ENCODE assay signal across 8 cellular contexts in genomic region chr1:16513412-16514106, GRCh38. TPM values are rescaled to one million over a fixed set of nuclear protein-coding genes. Genes with fewer than 3 reads are reported as not detected.
DNase-seq lines count a peak whose midpoint lies in the region; ATAC-seq and TF ChIP-seq lines count a peak whose summit lies in the region.
"Not testable (repeated sequence)": the region's sequence is repeated elsewhere in the genome, so short reads cannot be mapped to it uniquely, and the experiment has no call there.

No MANE protein-coding gene starts in this region.

- CTCF ChIA-PET in activated CD8-positive, alpha-beta T cell treated with anti-CD3 and anti-CD28 coated beads, Interleukin-2, amount 10 ng/mL, durations not matched to agents 7 days and 5 days (lab: Charles Lee), result not testable (repeated sequence)

- H3K9me3 ChIP-seq in HUES6 (ENCODE audit: control insufficient read depth, insufficient read depth, low read depth, low read length), result not testable (repeated sequence)

- H3K4me3 ChIP-seq in HUES6 (ENCODE audit: low read depth, low read length), result peak overlapping the region; percentile 36; the same call in 1 of the 2 replicates

- not testable (repeated sequence) for H3K27me3 ChIP-seq in HUES6 (ENCODE audit: control insufficient read depth, insufficient read depth, low read length)

- ATAC-seq in GM21529 (IDR thresholded peaks at IDR 0.05; ENCODE audit: unreplicated experiment), result peak; percentile 94
- peak; percentile 97 for ATAC-seq in activated CD8-positive, alpha-beta T cell treated with anti-CD3 and anti-CD28 coated beads, Interleukin-2, amount 10 ng/mL, durations not matched to agents 7 days and 5 days

- not testable (repeated sequence) for H3K4me1 Mint-ChIP-seq in activated CD8-positive, alpha-beta T cell treated with anti-CD3 and anti-CD28 coated beads, Interleukin-2, amount 10 ng/mL, durations not matched to agents 7 days and 5 days (ENCODE audit: low read depth); endothelial cell (ENCODE audit: unreplicated experiment)

- not testable (repeated sequence) for H3K4me1 ChIP-seq in HUES6 (ENCODE audit: control insufficient read depth, insufficient read depth, low read length)

- not testable (repeated sequence) for H3K27ac ChIP-seq in HUES6 (ENCODE audit: low read depth, low read length)

- POLR2A ChIA-PET in activated CD8-positive, alpha-beta T cell treated with anti-CD3 and anti-CD28 coated beads, Interleukin-2, amount 10 ng/mL, durations not matched to agents 7 days and 5 days (lab: Charles Lee), result interaction anchor here (0.6 to 1.6 kb wide), 22 partner anchors 8 to 541 kb away, joined by 3 to 14 read pairs (median 3); partner anchors contain the start of genes NBPF1 and NECAP2

- TF ChIP-seq CTCF in endothelial cell (IDR thresholded peaks at IDR 0.05; ENCODE audit: unreplicated experiment), result not testable (repeated sequence)

- H3K27ac Mint-ChIP-seq in activated CD8-positive, alpha-beta T cell treated with anti-CD3 and anti-CD28 coated beads, Interleukin-2, amount 10 ng/mL, durations not matched to agents 7 days and 5 days; endothelial cell (ENCODE audit: unreplicated experiment): not testable (repeated sequence)

- not testable (repeated sequence) for H3K4me3 Mint-ChIP-seq in activated CD8-positive, alpha-beta T cell treated with anti-CD3 and anti-CD28 coated beads, Interleukin-2, amount 10 ng/mL, durations not matched to agents 7 days and 5 days; endothelial cell (ENCODE audit: unreplicated experiment)

- H3K36me3 Mint-ChIP-seq in activated CD8-positive, alpha-beta T cell treated with anti-CD3 and anti-CD28 coated beads, Interleukin-2, amount 10 ng/mL, durations not matched to agents 7 days and 5 days (ENCODE audit: low read depth); endothelial cell (ENCODE audit: low read depth, unreplicated experiment): not testable (repeated sequence)

- H3K36me3 ChIP-seq in HUES6 (ENCODE audit: control insufficient read depth, insufficient read depth, low read length), result not testable (repeated sequence)

- DNase-seq in DMS79 treated with DMSO at 0.1 percent for 48 hours (lab: John Stamatoyannopoulos, UW) (peak; percentile 95), NOMO-1 (lab: John Stamatoyannopoulos, UW; ENCODE audit: unreplicated experiment in 2 of 2) (peak; percentile 32 to 88), endothelial cell (ENCODE audit: low spot score) (peak; percentile 35), middle frontal gyrus (ENCODE audit: extremely low spot score, low spot score) (peak; percentile 16)
- DNase-seq in activated CD8-positive, alpha-beta T cell treated with anti-CD3 and anti-CD28 coated beads, Interleukin-2, amount 10 ng/mL, durations not matched to agents 7 days and 5 days, result peak; percentile 75
- peak; percentile 53 to 57 for DNase-seq in stimulated activated CD8-positive, alpha-beta memory T cell treated with anti-CD3 and anti-CD28 coated beads, Interleukin-7, amount 100 ng/mL, for 48 hours (ENCODE audit: extremely low read depth in 1 of 2, low read depth in 1 of 2)

- peak overlapping the region; percentile 33 for H3K9ac ChIP-seq in HUES6 (ENCODE audit: low read length)

- not testable (repeated sequence) for H3K9me3 Mint-ChIP-seq in activated CD8-positive, alpha-beta T cell treated with anti-CD3 and anti-CD28 coated beads, Interleukin-2, amount 10 ng/mL, durations not matched to agents 7 days and 5 days (ENCODE audit: insufficient read depth); endothelial cell (ENCODE audit: unreplicated experiment)

- H3K27me3 Mint-ChIP-seq in activated CD8-positive, alpha-beta T cell treated with anti-CD3 and anti-CD28 coated beads, Interleukin-2, amount 10 ng/mL, durations not matched to agents 7 days and 5 days (ENCODE audit: low read depth), result peaks cover 12% of the 10 kb centered on the region
- H3K27me3 Mint-ChIP-seq in endothelial cell (ENCODE audit: unreplicated experiment), result not testable (repeated sequence)

RNA-seq across cellular contexts. Expression of gene RNU1-1, which starts 0.5 kb away (rescaled TPM):
- 1,000 to 10,000 TPM; 1,730 to 2,232 TPM for total RNA-seq in activated CD8-positive, alpha-beta T cell treated with anti-CD3 and anti-CD28 coated beads, Interleukin-2, amount 10 ng/mL, durations not matched to agents 7 days and 5 days
- 3,428 TPM for total RNA-seq in endothelial cell (ENCODE audit: unreplicated experiment)

Comparison
In these comparisons a context has a peak if more than half of its experiments do, and no peak if none do; other contexts are left out.
1. DNase-seq: peak in every context shown above with its lines; median percentile 95 in DMS79 treated with DMSO at 0.1 percent for 48 hours; 75 in activated CD8-positive, alpha-beta T cell treated with anti-CD3 and anti-CD28 coated beads, Interleukin-2, amount 10 ng/mL, durations not matched to agents 7 days and 5 days; 60 in NOMO-1; 55 in stimulated activated CD8-positive, alpha-beta memory T cell treated with anti-CD3 and anti-CD28 coated beads, Interleukin-7, amount 100 ng/mL, for 48 hours; 35 in endothelial cell; 16 in middle frontal gyrus.